8 cellular contexts compared by ENCODE assay signal in genomic region chr4:54226399-54227260, GRCh38. TPM values are rescaled to one million over a fixed set of nuclear protein-coding genes. Genes with fewer than 3 reads are reported as not detected.
DNase-seq lines count a peak whose midpoint lies in the region; ATAC-seq and FAIRE-seq lines count a peak whose summit lies in the region.

No MANE protein-coding gene starts in this region.

- H3K4me1 ChIP-seq in HUES64 (ENCODE audit: insufficient read depth, low read length) (peaks cover 28% of the 10 kb centered on the region), mucosa of rectum (ENCODE audit: control insufficient read depth in 2 of 2, insufficient read depth in 2 of 2, low read length in 2 of 2) (peaks cover 15 to 22% of the 10 kb centered on the region in 2 donors)

- H3K36me3 ChIP-seq in HUES64 (ENCODE audit: insufficient read depth, low read length) (no peaks in the 10 kb centered on the region), mucosa of rectum (ENCODE audit: control insufficient read depth in 2 of 2, insufficient read depth in 2 of 2, low read length in 2 of 2) (no peaks in the 10 kb centered on the region)

- no peak overlapping the region for H3K27ac Mint-ChIP-seq in effector memory CD8-positive, alpha-beta T cell

- no peak overlapping the region for H3K9ac ChIP-seq in HUES64 (ENCODE audit: low read depth, low read length)
- H3K9ac ChIP-seq in mucosa of rectum (ENCODE audit: low read depth in 1 of 2, low read length in 2 of 2): peak overlapping the region; percentile 34 to 47

- peak; percentile 35 for FAIRE-seq in A204.1 (lab: Jason Lieb, UNC)

- H3K9me3 ChIP-seq in HUES64 (ENCODE audit: insufficient read depth, low read depth, low read length) (no peaks in the 10 kb centered on the region), mucosa of rectum (ENCODE audit: control insufficient read depth in 2 of 2, low read length in 2 of 2) (no peaks in the 10 kb centered on the region)

- peaks cover 4% of the 10 kb centered on the region for H3K36me3 Mint-ChIP-seq in effector memory CD8-positive, alpha-beta T cell (ENCODE audit: insufficient read depth)

- H3K4me1 Mint-ChIP-seq in effector memory CD8-positive, alpha-beta T cell (ENCODE audit: low read depth in 2 of 2): peaks cover 13 to 21% of the 10 kb centered on the region in 2 donors

- H3K9me3 Mint-ChIP-seq in effector memory CD8-positive, alpha-beta T cell: no peaks in the 10 kb centered on the region

- DNase-seq in effector memory CD8-positive, alpha-beta T cell: no peak
- DNase-seq in midbrain (lab: John Stamatoyannopoulos, UW): no peak
- DNase-seq in SKM-1 treated with dmso at 0.1 percent for 144 hours (lab: John Stamatoyannopoulos, UW; ENCODE audit: unreplicated experiment): no peak
- no peak for DNase-seq in NCI-H2196 (lab: John Stamatoyannopoulos, UW; ENCODE audit: unreplicated experiment)
- no peak for DNase-seq in NCI-H510A treated with DMSO at 0.1 percent for 48 hours (lab: John Stamatoyannopoulos, UW)

- peaks cover 93 to 100% of the 10 kb centered on the region in 2 donors for H3K27me3 Mint-ChIP-seq in effector memory CD8-positive, alpha-beta T cell

- H3K27ac ChIP-seq in HUES64 (ENCODE audit: low read depth, low read length) (no peak overlapping the region), mucosa of rectum (ENCODE audit: low read depth in 2 of 2, low read length in 2 of 2) (peak overlapping the region; percentile 50 to 57)

- WGBS in HUES64: under 1% methylated on average over 46 of the region's 47 CpGs

- H3K4me3 ChIP-seq in HUES64 (ENCODE audit: low read length) (peak overlapping the region; percentile 60), mucosa of rectum (ENCODE audit: low read length in 2 of 2) (peak overlapping the region; percentile 54 to 61)

- peak overlapping the region; percentile 61 to 74 for H3K4me3 Mint-ChIP-seq in effector memory CD8-positive, alpha-beta T cell

- ATAC-seq in effector memory CD8-positive, alpha-beta T cell (replicated peaks): no peak

- H3K27me3 ChIP-seq in HUES64 (ENCODE audit: insufficient read depth, low read length) (peaks cover 100% of the 10 kb centered on the region), mucosa of rectum (ENCODE audit: control insufficient read depth in 2 of 2, insufficient read depth in 2 of 2, low read length in 2 of 2) (peaks cover 65 to 74% of the 10 kb centered on the region in 2 donors)

RNA-seq across cellular contexts. Expression of gene PDGFRA, which starts 2.5 kb away (rescaled TPM):
- 5.2 TPM for polyA plus RNA-seq in HUES64 (2013, experiment 1 of 2)
- 3.4 TPM for polyA plus RNA-seq in HUES64 (2013, experiment 2 of 2)
